In the genomic region with DNA sequence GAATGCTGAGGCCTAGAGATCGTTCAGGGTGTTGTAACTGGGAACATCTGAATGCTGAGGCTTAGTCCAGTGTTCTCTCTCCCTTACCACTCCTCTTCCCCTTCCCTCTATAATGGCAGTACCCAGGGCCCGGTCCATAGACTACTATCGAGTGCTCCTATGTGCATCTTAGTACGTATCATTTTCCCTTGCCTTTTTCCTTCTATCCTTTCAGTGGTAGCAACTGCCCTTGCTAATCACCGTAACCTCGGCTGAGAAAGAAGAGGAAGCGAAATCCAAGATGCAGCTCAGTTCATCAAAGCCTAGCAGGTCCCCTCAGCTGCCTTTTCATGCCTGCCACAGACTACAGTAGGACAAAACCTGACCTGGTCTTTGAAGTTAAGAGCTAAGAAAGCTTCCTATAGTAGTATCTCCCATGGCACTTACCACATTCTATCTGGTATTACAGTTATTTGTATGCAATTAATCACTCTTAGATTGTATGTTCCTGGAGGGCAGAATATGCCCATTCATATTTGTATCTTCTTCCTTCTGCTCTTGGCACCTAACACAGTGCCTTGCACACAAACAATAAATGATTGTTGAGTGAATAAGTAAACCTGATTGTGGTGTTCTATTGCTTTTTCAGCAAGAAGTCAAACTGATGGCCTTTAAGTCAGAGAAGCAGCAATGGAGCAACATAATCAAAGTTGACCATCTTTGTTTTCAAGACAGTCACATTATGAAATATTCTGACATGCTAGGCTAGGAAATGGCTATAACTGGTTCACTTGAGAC, we compare ENCODE assay signal across 9 cellular contexts. TPM values are rescaled to one million over a fixed set of nuclear protein-coding genes. Genes with fewer than 3 reads are reported as not detected.
DNase-seq lines count a peak whose midpoint lies in the region; ATAC-seq lines count a peak whose summit lies in the region.
"Had no signal": no experiment of that assay in that cellular context is flagged by ENCODE, and none has a peak within 500 bp of the region (broad histone marks: within the 10 kb centered on the region; RNA-seq: fewer than 3 reads in every experiment).

No MANE protein-coding gene starts in this region.

- H3K27ac Mint-ChIP-seq in activated naive CD8-positive, alpha-beta T cell treated with anti-CD3 and anti-CD28 coated beads, Interleukin-2, amount 10 ng/mL, durations not matched to agents 7 days and 5 days = peak overlapping the region; percentile 74

- H3F3A ChIP-seq in GM23248 (ENCODE audit: insufficient read depth) = peaks cover 79% of the 10 kb centered on the region

- 90 to 93% methylated on average over 7 of the region's 7 CpGs for WGBS in GM23248 (ENCODE audit: low coverage in 1 of 2, low lambda C conversion rate in 2 of 2, missing lambda C conversion rate in 2 of 2), 2 experiments

- no peaks in the 10 kb centered on the region for H3K9me2 ChIP-seq in GM23248 (ENCODE audit: insufficient read depth)

- POLR2A ChIA-PET in activated naive CD8-positive, alpha-beta T cell treated with anti-CD3 and anti-CD28 coated beads, Interleukin-2, amount 10 ng/mL, durations not matched to agents 7 days and 5 days (lab: Charles Lee) = interaction anchor here (1.5 to 2.7 kb wide), 2 partner anchors 12 to 21 kb away, joined by 6 to 11 read pairs; partner anchors contain the start of gene CNIH4

- H4K20me1 ChIP-seq in GM23248 (ENCODE audit: insufficient read depth) = no peaks in the 10 kb centered on the region

- H3K4me1 ChIP-seq in GM23248 (ENCODE audit: insufficient read depth) = peaks cover 19% of the 10 kb centered on the region

- peaks cover 52% of the 10 kb centered on the region for H3K36me3 Mint-ChIP-seq in activated naive CD8-positive, alpha-beta T cell treated with anti-CD3 and anti-CD28 coated beads, Interleukin-2, amount 10 ng/mL, durations not matched to agents 7 days and 5 days

- H3K79me2 ChIP-seq in GM23248 (ENCODE audit: insufficient read depth) = peaks cover 12% of the 10 kb centered on the region

- peaks cover 26% of the 10 kb centered on the region; the same call in 1 of the 2 replicates for H3K36me3 ChIP-seq in GM23248 (ENCODE audit: low read depth)

- no peak overlapping the region for H3K4me2 ChIP-seq in GM23248 (ENCODE audit: unreplicated experiment)

- H3K27me3 ChIP-seq in GM23248 (replicated peaks; ENCODE audit: insufficient read depth) = no peaks in the 10 kb centered on the region

- H3K4me1 Mint-ChIP-seq in activated naive CD8-positive, alpha-beta T cell treated with anti-CD3 and anti-CD28 coated beads, Interleukin-2, amount 10 ng/mL, durations not matched to agents 7 days and 5 days = peaks cover 81% of the 10 kb centered on the region

- peak; percentile 43 for ATAC-seq in GM19023 (IDR thresholded peaks at IDR 0.05; ENCODE audit: unreplicated experiment)
- peak; percentile 34 for ATAC-seq in HG03135 (IDR thresholded peaks at IDR 0.05; ENCODE audit: unreplicated experiment)
- ATAC-seq in activated naive CD8-positive, alpha-beta T cell treated with anti-CD3 and anti-CD28 coated beads, Interleukin-2, amount 10 ng/mL, durations not matched to agents 7 days and 5 days (ENCODE audit: low read depth) = no peak

- in situ Hi-C loops in GM23248 (cut with MboI) = no loop called here

- H2AFZ ChIP-seq in GM23248 = no peak overlapping the region

- H3K27ac ChIP-seq in substantia nigra (ENCODE audit: low read depth, low read length, poor library complexity, severe bottlenecking) (no peak overlapping the region), GM23248 (no peak overlapping the region)

- DNase-seq in Ammon's horn (ENCODE audit: low spot score) (peak; percentile 15), substantia nigra (lab: John Stamatoyannopoulos, UW) (no peak), superior temporal gyrus (ENCODE audit: extremely low spot score) (no peak), GM23248 (no peak)
- no peak for DNase-seq in activated naive CD8-positive, alpha-beta T cell treated with anti-CD3 and anti-CD28 coated beads, Interleukin-2, amount 10 ng/mL, durations not matched to agents 7 days and 5 days
- no peak for DNase-seq in stimulated activated CD4-positive, alpha-beta T cell treated with anti-CD3 and anti-CD28 coated beads, Interleukin-4, amount 100 ng/mL, for 1 hour
- DNase-seq: NCI-H524 treated with DMSO at 0.1 percent for 48 hours had no signal

- H3K9me3 Mint-ChIP-seq in activated naive CD8-positive, alpha-beta T cell treated with anti-CD3 and anti-CD28 coated beads, Interleukin-2, amount 10 ng/mL, durations not matched to agents 7 days and 5 days = no peaks in the 10 kb centered on the region

- no peak overlapping the region for H3K9ac ChIP-seq in GM23248

- peak overlapping the region; percentile 57 for H3K4me3 Mint-ChIP-seq in activated naive CD8-positive, alpha-beta T cell treated with anti-CD3 and anti-CD28 coated beads, Interleukin-2, amount 10 ng/mL, durations not matched to agents 7 days and 5 days

- no peaks in the 10 kb centered on the region for H3K9me3 ChIP-seq in GM23248 (ENCODE audit: low read depth)

- H3K4me3 ChIP-seq in GM23248 = no peak overlapping the region

- no peaks in the 10 kb centered on the region for H3K27me3 Mint-ChIP-seq in activated naive CD8-positive, alpha-beta T cell treated with anti-CD3 and anti-CD28 coated beads, Interleukin-2, amount 10 ng/mL, durations not matched to agents 7 days and 5 days

RNA-seq across cellular contexts. Expression of gene CNIH4, which starts 22.4 kb away (rescaled TPM):
- 10 to 100 TPM; 42.3 to 43.1 TPM for total RNA-seq in activated naive CD8-positive, alpha-beta T cell treated with anti-CD3 and anti-CD28 coated beads, Interleukin-2, amount 10 ng/mL, durations not matched to agents 7 days and 5 days
- total RNA-seq in GM23248 (2014; rRNA removed; shearing (Covaris generic)) = 53.9 and 73.5 TPM in 2 replicates
- 142 TPM in 2 replicates for polyA plus RNA-seq in GM23248 (2016; fragmentation: Nextera tagmentation; extraction: Ambion mirVana)

RNA-seq across cellular contexts. Expression of gene NVL, which starts 49.1 kb away (rescaled TPM):
- 10 to 100 TPM; 44.1 to 52.7 TPM for total RNA-seq in activated naive CD8-positive, alpha-beta T cell treated with anti-CD3 and anti-CD28 coated beads, Interleukin-2, amount 10 ng/mL, durations not matched to agents 7 days and 5 days
- total RNA-seq in GM23248 (2014; rRNA removed; shearing (Covaris generic)) = 25.8 and 28.3 TPM in 2 replicates
- 17.9 and 20.6 TPM in 2 replicates for polyA plus RNA-seq in GM23248 (2016; fragmentation: Nextera tagmentation; extraction: Ambion mirVana)

RNA-seq across cellular contexts. Expression of gene WDR26, which starts 55.6 kb away (rescaled TPM):
- total RNA-seq in activated naive CD8-positive, alpha-beta T cell treated with anti-CD3 and anti-CD28 coated beads, Interleukin-2, amount 10 ng/mL, durations not matched to agents 7 days and 5 days = 10 to 100 TPM; 90.2 to 92.0 TPM
- total RNA-seq in GM23248 (2014; rRNA removed; shearing (Covaris generic)) = 38.7 and 43.4 TPM in 2 replicates
- 10.5 and 10.7 TPM in 2 replicates for polyA plus RNA-seq in GM23248 (2016; fragmentation: Nextera tagmentation; extraction: Ambion mirVana)
